Comparison of ENCODE assay signal across 8 cellular contexts in the genomic region with DNA sequence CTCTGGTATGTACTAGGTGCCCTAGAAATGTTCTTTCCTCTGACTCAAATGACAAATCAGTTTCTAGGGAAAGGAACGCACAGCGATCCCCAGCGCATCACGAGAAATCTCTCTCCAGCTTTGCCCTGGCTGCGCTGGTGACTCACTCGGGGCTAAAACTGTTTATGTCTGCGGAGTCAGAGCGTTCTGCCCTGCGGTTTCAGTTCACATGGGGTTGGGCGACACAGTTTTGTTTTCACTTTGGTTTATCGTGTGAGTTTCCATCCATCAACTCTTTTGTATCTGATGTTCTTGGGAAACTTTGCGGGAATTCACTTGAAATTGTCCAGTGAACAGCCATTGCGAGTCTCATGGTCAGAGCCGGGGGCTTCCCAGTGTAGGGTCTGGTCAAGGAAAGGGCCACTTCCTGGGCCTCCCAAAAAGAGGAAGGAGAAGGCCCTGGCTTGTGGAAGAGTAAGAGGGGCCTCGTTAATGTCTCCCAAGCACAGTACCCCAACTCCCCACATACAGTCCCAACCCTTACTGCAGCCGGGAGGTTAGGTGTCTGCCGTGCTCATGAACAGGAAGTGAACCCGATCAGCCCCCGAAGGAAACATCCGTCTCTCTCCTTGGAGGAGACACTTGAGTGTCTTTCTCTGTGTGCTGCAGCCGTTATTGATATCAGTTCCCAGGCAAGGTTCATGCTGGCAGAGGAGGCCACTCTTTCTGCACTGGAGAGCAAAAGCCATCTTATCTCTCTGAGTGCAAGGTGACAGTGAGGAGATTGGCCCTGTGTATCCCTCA.
DNase-seq lines count a peak whose midpoint lies in the region; ATAC-seq and TF ChIP-seq lines count a peak whose summit lies in the region.

No MANE protein-coding gene starts in this region.

- no peak for TF ChIP-seq CTCF in GM12865 (IDR thresholded peaks at IDR 0.05; ENCODE audit: insufficient read depth, low read depth, low read length, missing control alignments)
- no peak for TF ChIP-seq CTCF in NB4 (IDR thresholded peaks at IDR 0.05; ENCODE audit: low read depth, low read length)
- no peak for TF ChIP-seq CTCF in stomach (IDR thresholded peaks at IDR 0.05)

- peaks cover 4% of the 10 kb centered on the region for H3K36me3 Mint-ChIP-seq in activated T-cell treated with anti-CD3 and anti-CD28 coated beads, Interleukin-2, amount 50 U/mL, for 4 hours (ENCODE audit: insufficient read depth)

- peak overlapping the region; percentile 79 for H3K4me3 Mint-ChIP-seq in activated T-cell treated with anti-CD3 and anti-CD28 coated beads, Interleukin-2, amount 50 U/mL, for 4 hours

- intact Hi-C loops in stomach (cut with DNase I; ENCODE audit: low total_unique reads): no loop called here

- H3K27me3 Mint-ChIP-seq in activated T-cell treated with anti-CD3 and anti-CD28 coated beads, Interleukin-2, amount 50 U/mL, for 4 hours (ENCODE audit: low read depth): no peaks in the 10 kb centered on the region

- peak overlapping the region; percentile 41 to 83 (median 69) for H3K27ac ChIP-seq in stomach

- H3K36me3 ChIP-seq in stomach: no peaks in the 10 kb centered on the region

- no peaks in the 10 kb centered on the region for H3K9me3 ChIP-seq in mononuclear cell (ENCODE audit: low read depth, low read length)
- H3K9me3 ChIP-seq in stomach: no peaks in the 10 kb centered on the region

- H3K4me1 ChIP-seq in mononuclear cell (ENCODE audit: insufficient read depth, low read length) (peaks cover 17% of the 10 kb centered on the region), stomach (peaks cover 0 to 11% (median 6%) of the 10 kb centered on the region in 4 donors)

- ATAC-seq in activated T-cell treated with anti-CD3 and anti-CD28 coated beads, Interleukin-2, amount 50 U/mL, for 4 hours: peak; percentile 95 to 97

- H3K9me3 Mint-ChIP-seq in activated T-cell treated with anti-CD3 and anti-CD28 coated beads, Interleukin-2, amount 50 U/mL, for 4 hours: no peaks in the 10 kb centered on the region

- H3K27me3 ChIP-seq in mononuclear cell (ENCODE audit: insufficient read depth, low read length): no peaks in the 10 kb centered on the region
- H3K27me3 ChIP-seq in stomach: no peaks in the 10 kb centered on the region

- WGBS in stomach, 5 donors: 53 to 68% (median 65%) methylated on average over 18 to 21 of the region's 21 CpGs

- DNase-seq in GM12865 (ENCODE audit: low read depth) (peak; percentile 87), H4 (ENCODE audit: low spot score) (peak; percentile 94), NB4 (ENCODE audit: low read depth) (peak; percentile 83), stomach (peak; percentile 42), HT-29 (ENCODE audit: low spot score) (no peak), 8988T (no peak)
- DNase-seq in activated T-cell treated with anti-CD3 and anti-CD28 coated beads, Interleukin-2, amount 50 U/mL, for 4 hours: peak; percentile 71

- no peak for TF ChIP-seq EP300 in stomach (IDR thresholded peaks at IDR 0.05)

- peaks cover 27% of the 10 kb centered on the region for H3K4me1 Mint-ChIP-seq in activated T-cell treated with anti-CD3 and anti-CD28 coated beads, Interleukin-2, amount 50 U/mL, for 4 hours (ENCODE audit: low read depth)

- H3K4me3 ChIP-seq in GM12865 (ENCODE audit: low read depth, low read length): peak overlapping the region; percentile 51
- peak overlapping the region; percentile 74 for H3K4me3 ChIP-seq in NB4 (ENCODE audit: low read depth, low read length)
- peak overlapping the region; percentile 17 for H3K4me3 ChIP-seq in mononuclear cell (ENCODE audit: low read length)
- H3K4me3 ChIP-seq in stomach: peak overlapping the region in 1 of 4 donors; percentile 20

- TF ChIP-seq POLR2A in NB4 (IDR thresholded peaks at IDR 0.05; ENCODE audit: extremely low read depth, insufficient read length) (no peak), stomach (IDR thresholded peaks at IDR 0.05) (no peak)

Comparison
In these comparisons a context has a peak if more than half of its experiments do, and no peak if none do; other contexts are left out.
1. DNase-seq: peak in GM12865 (single experiment), H4 (single experiment), NB4 (single experiment), activated T-cell treated with anti-CD3 and anti-CD28 coated beads, Interleukin-2, amount 50 U/mL, for 4 hours (single experiment) and stomach (single experiment); none in HT-29 (single experiment) and 8988T (single experiment).